8 cellular contexts compared by ENCODE assay signal in the genomic region with DNA sequence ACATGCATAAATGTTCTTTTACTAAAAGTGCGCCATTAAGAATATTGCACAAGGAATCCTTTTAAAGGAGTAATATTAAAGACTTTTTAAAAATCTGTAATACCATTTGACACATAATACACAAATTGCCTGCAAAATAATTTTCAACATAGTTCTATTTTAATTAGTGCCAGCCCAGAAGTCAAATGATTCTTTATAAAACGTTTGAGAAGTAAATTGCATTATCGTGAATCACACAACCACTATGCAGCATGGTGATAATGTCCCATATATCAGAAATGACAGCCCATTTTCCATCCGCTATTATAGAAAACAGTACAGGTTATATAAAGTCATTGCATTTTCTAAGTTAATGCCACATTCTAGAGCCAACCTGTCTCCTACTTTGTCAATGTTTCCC.
"Had no signal": no experiment of that assay in that cellular context is flagged by ENCODE, and none has a peak within 500 bp of the region (broad histone marks: within the 10 kb centered on the region; RNA-seq: fewer than 3 reads in every experiment).

No MANE protein-coding gene starts in this region.

- H3K9me3 ChIP-seq: HAP-1 had no signal

- H3K4me3 Mint-ChIP-seq: H9, HFFc6 had no signal

- H3K4me1 ChIP-seq: HAP-1 had no signal

- H3K4me3 ChIP-seq: GM23248, HAP-1 had no signal

- H3K9me3 Mint-ChIP-seq: HFFc6 had no signal

- H3K27ac ChIP-seq: GM23248 had no signal

- H3K36me3 ChIP-seq: HAP-1 had no signal

- DNase-seq: GM23248, GOT3, H7, H9, HCEC 1CT, HFFc6 had no signal

- H3K9ac ChIP-seq: GM23248 had no signal

- ATAC-seq: HCT116 had no signal

- H2AFZ ChIP-seq: GM23248 had no signal

- H3K27ac Mint-ChIP-seq: H9, HFFc6 had no signal
